ENCODE assay signal across 1 cellular context in genomic region chr1:10475510-10475909, GRCh38.
TF ChIP-seq lines count a peak whose summit lies in the region.

No MANE protein-coding gene starts in this region.

TF ChIP-seq in K562, 482 proteins besides CTCF, POLR2A, EP300 and RAD21 (continued from another document):
- no peak for TF ChIP-seq ZNF77 (CRISPR knock-in tag; IDR thresholded peaks at IDR 0.05)
